23 cellular contexts compared by ENCODE assay signal in the genomic region with DNA sequence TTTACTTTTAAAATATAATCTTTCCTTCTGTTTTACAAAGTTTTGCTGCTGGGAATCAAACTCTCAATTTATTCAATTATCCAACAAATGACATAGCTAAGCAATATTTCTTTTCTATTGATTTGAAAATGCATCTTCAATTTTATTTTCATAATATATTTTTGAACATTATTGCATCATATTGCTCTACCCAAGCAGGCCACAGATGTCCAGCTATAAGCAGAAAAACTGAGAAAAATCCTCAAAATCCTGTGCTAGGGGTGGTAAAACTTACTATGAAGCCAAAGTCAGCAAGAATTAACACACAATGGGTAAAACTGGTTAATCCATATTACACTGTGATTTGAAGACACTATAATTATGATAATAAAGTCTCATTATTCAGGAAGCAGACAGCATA. TPM values are rescaled to one million over a fixed set of nuclear protein-coding genes. Genes with fewer than 3 reads are reported as not detected.
DNase-seq lines count a peak whose midpoint lies in the region; ATAC-seq and TF ChIP-seq lines count a peak whose summit lies in the region.
"Had no signal": no experiment of that assay in that cellular context is flagged by ENCODE, and none has a peak within 500 bp of the region (broad histone marks: within the 10 kb centered on the region; RNA-seq: fewer than 3 reads in every experiment).

No MANE protein-coding gene starts in this region.

- H3K36me3 Mint-ChIP-seq in activated T-cell treated with anti-CD3 and anti-CD28 coated beads, Interleukin-2, amount 50 U/mL, for 72 hours (ENCODE audit: insufficient read depth in 2 of 2) = peaks cover 37 to 69% of the 10 kb centered on the region in 2 donors
- H3K36me3 Mint-ChIP-seq in naive thymus-derived CD4-positive, alpha-beta T cell = peaks cover 11 to 41% (median 29%) of the 10 kb centered on the region in 5 donors
- peaks cover 39% of the 10 kb centered on the region for H3K36me3 Mint-ChIP-seq in T-helper 2 cell treated with Interferon-gamma antibody and Interleukin-4, amounts not matched to agents 5 μg/mL and 100 μg/mL, for 36 hours (ENCODE audit: low read depth)

- H3K4me3 ChIP-seq in GM08714 (ENCODE audit: low read length) = peak overlapping the region; percentile 74
- H3K4me3 ChIP-seq in OCI-LY7 (ENCODE audit: low read depth, low read length, poor library complexity, severe bottlenecking) = peak overlapping the region; percentile 67
- no peak overlapping the region for H3K4me3 ChIP-seq in naive thymus-derived CD4-positive, alpha-beta T cell (ENCODE audit: low read length)
- no peak overlapping the region for H3K4me3 ChIP-seq in uterus

- DNase-seq in activated T-cell treated with anti-CD3 and anti-CD28 coated beads, Interleukin-2, amount 50 U/mL, for 72 hours = no peak
- DNase-seq in activated T-cell treated with anti-CD3 and anti-CD28 coated beads, Interleukin-2, amount 50 U/mL, for 48 hours = no peak
- DNase-seq in OCI-LY7 (ENCODE audit: low spot score) (no peak), uterus (no peak)
- DNase-seq in naive thymus-derived CD4-positive, alpha-beta T cell = no peak
- no peak for DNase-seq in T-helper 2 cell treated with Interferon-gamma antibody and Interleukin-4, amounts not matched to agents 5 μg/mL and 100 μg/mL, for 36 hours (ENCODE audit: low spot score)
- DNase-seq: activated CD4-positive, alpha-beta T cell treated with anti-CD3 and anti-CD28 coated beads for 4 hours; activated CD8-positive, alpha-beta memory T cell treated with anti-CD3 and anti-CD28 coated beads, Interleukin-2, amount 10 ng/mL, durations not matched to agents 7 days and 5 days; activated effector memory CD4-positive, alpha-beta T cell treated with Interleukin-2 at 50 U/mL for 16 hours; C1 segment of cervical spinal cord; DMS153; dorsolateral prefrontal cortex; foreskin fibroblast; GF-D8; H9; immature natural killer cell; left lung; NCI-H1417 treated with DMSO at 0.1 percent for 48 hours; occipital lobe; spleen; stimulated activated CD4-positive, alpha-beta T cell treated with anti-CD3 and anti-CD28 coated beads, Interleukin-4, amount 100 ng/mL, for 24 hours had no signal

- CTCF ChIA-PET in OCI-LY7 (lab: Charles Lee; ENCODE audit: unreplicated experiment) = no interaction called here
- CTCF ChIA-PET in naive thymus-derived CD4-positive, alpha-beta T cell (lab: Charles Lee) = no interaction called here

- H3K27me3 ChIP-seq in naive thymus-derived CD4-positive, alpha-beta T cell (ENCODE audit: control insufficient read depth in 2 of 2, insufficient read depth in 2 of 2, low read length in 2 of 2) = no peaks in the 10 kb centered on the region
- no peaks in the 10 kb centered on the region for H3K27me3 ChIP-seq in uterus
- H3K27me3 ChIP-seq: dorsolateral prefrontal cortex, left lung, spleen had no signal

- H4K20me1 ChIP-seq in OCI-LY7 (ENCODE audit: insufficient read depth, low read length) = peaks cover 33% of the 10 kb centered on the region

- POLR2A ChIA-PET in OCI-LY7 (lab: Charles Lee) = interaction anchor here (0.7 to 3.4 kb wide), 12 partner anchors 9 to 1274 kb away, joined by 3 to 21 read pairs (median 7); partner anchors contain the start of gene ALPK1
- POLR2A ChIA-PET in naive thymus-derived CD4-positive, alpha-beta T cell (lab: Charles Lee) = no interaction called here

- peaks cover 73% of the 10 kb centered on the region for H3K4me1 Mint-ChIP-seq in activated T-cell treated with anti-CD3 and anti-CD28 coated beads, Interleukin-2, amount 50 U/mL, for 72 hours (ENCODE audit: low read depth)
- peaks cover 36 to 75% (median 59%) of the 10 kb centered on the region in 7 donors for H3K4me1 Mint-ChIP-seq in naive thymus-derived CD4-positive, alpha-beta T cell
- H3K4me1 Mint-ChIP-seq in T-helper 2 cell treated with Interferon-gamma antibody and Interleukin-4, amounts not matched to agents 5 μg/mL and 100 μg/mL, for 36 hours (ENCODE audit: low read depth) = peaks cover 24% of the 10 kb centered on the region

- peaks cover 100% of the 10 kb centered on the region for H3K79me2 ChIP-seq in OCI-LY7 (ENCODE audit: insufficient read depth, low read depth, low read length)

- H3K9me3 ChIP-seq in OCI-LY7 (ENCODE audit: low read length) (peaks cover 16% of the 10 kb centered on the region), uterus (no peaks in the 10 kb centered on the region)
- H3K9me3 ChIP-seq in naive thymus-derived CD4-positive, alpha-beta T cell (ENCODE audit: control insufficient read depth in 2 of 3, low read length in 3 of 3) = no peaks in the 10 kb centered on the region
- H3K9me3 ChIP-seq: left lung, spleen had no signal

- TF ChIP-seq POLR2A in uterus (IDR thresholded peaks at IDR 0.05) = no peak

- no peaks in the 10 kb centered on the region for H3K27me3 Mint-ChIP-seq in activated T-cell treated with anti-CD3 and anti-CD28 coated beads, Interleukin-2, amount 50 U/mL, for 72 hours (ENCODE audit: low read depth)
- no peaks in the 10 kb centered on the region for H3K27me3 Mint-ChIP-seq in naive thymus-derived CD4-positive, alpha-beta T cell
- no peaks in the 10 kb centered on the region for H3K27me3 Mint-ChIP-seq in T-helper 2 cell treated with Interferon-gamma antibody and Interleukin-4, amounts not matched to agents 5 μg/mL and 100 μg/mL, for 36 hours (ENCODE audit: low read depth)
- H3K27me3 Mint-ChIP-seq: activated CD8-positive, alpha-beta memory T cell treated with anti-CD3 and anti-CD28 coated beads, Interleukin-2, amount 10 ng/mL, durations not matched to agents 7 days and 5 days had no signal

- peak overlapping the region; percentile 61 for H3K27ac Mint-ChIP-seq in activated T-cell treated with anti-CD3 and anti-CD28 coated beads, Interleukin-2, amount 50 U/mL, for 72 hours
- peak overlapping the region in 5 of 9 donors; percentile 1 to 87 (median 67) for H3K27ac Mint-ChIP-seq in naive thymus-derived CD4-positive, alpha-beta T cell
- no peak overlapping the region for H3K27ac Mint-ChIP-seq in T-helper 2 cell treated with Interferon-gamma antibody and Interleukin-4, amounts not matched to agents 5 μg/mL and 100 μg/mL, for 36 hours
- H3K27ac Mint-ChIP-seq: activated CD8-positive, alpha-beta memory T cell treated with anti-CD3 and anti-CD28 coated beads, Interleukin-2, amount 10 ng/mL, durations not matched to agents 7 days and 5 days; H9; immature natural killer cell had no signal

- no peaks in the 10 kb centered on the region for H3K9me2 ChIP-seq in OCI-LY7 (ENCODE audit: insufficient read depth, low read length)

- H3K36me3 ChIP-seq in OCI-LY7 (ENCODE audit: insufficient read depth, low read length) (peaks cover 80% of the 10 kb centered on the region), uterus (no peaks in the 10 kb centered on the region)
- H3K36me3 ChIP-seq in naive thymus-derived CD4-positive, alpha-beta T cell (ENCODE audit: control insufficient read depth in 2 of 3, insufficient read depth in 3 of 3, low read length in 3 of 3) = peaks cover 0 to 8% (median 0%) of the 10 kb centered on the region in 3 experiments

- no peak for ATAC-seq in activated T-cell treated with anti-CD3 and anti-CD28 coated beads, Interleukin-2, amount 50 U/mL, for 72 hours (replicated peaks in 1 of 2)
- no peak for ATAC-seq in naive thymus-derived CD4-positive, alpha-beta T cell
- no peak for ATAC-seq in GM21737 (IDR thresholded peaks at IDR 0.05; ENCODE audit: unreplicated experiment)
- ATAC-seq: activated CD8-positive, alpha-beta memory T cell treated with anti-CD3 and anti-CD28 coated beads, Interleukin-2, amount 10 ng/mL, durations not matched to agents 7 days and 5 days had no signal

- intact Hi-C loops in OCI-LY7 (cut with micrococcal nuclease; ENCODE audit: unreplicated experiment) = loop anchor here (5.0 kb wide), 1 partner anchor 108 kb away; no protein-coding TSS in a partner anchor
- intact Hi-C loops in naive thymus-derived CD4-positive, alpha-beta T cell (cut with micrococcal nuclease) = no loop called here
- intact Hi-C loops in uterus (cut with DNase I; ENCODE audit: low total_unique reads) = no loop called here

- peak overlapping the region; percentile 96 for H3K4me2 ChIP-seq in OCI-LY7 (ENCODE audit: low read length)

- H3K4me1 ChIP-seq in OCI-LY7 (ENCODE audit: insufficient read depth, low read length, poor library complexity, severe bottlenecking) (peaks cover 58% of the 10 kb centered on the region), uterus (no peaks in the 10 kb centered on the region)
- H3K4me1 ChIP-seq in naive thymus-derived CD4-positive, alpha-beta T cell (ENCODE audit: control insufficient read depth in 2 of 2, insufficient read depth in 2 of 2, low read length in 2 of 2) = peaks cover 0 to 18% of the 10 kb centered on the region in 2 donors

- BruUV-seq in OCI-LY7 (replicated peaks; lab: Mats Ljungman, UMichigan) = no TSS peak

- H3K9me3 Mint-ChIP-seq in activated T-cell treated with anti-CD3 and anti-CD28 coated beads, Interleukin-2, amount 50 U/mL, for 72 hours = peaks cover 2 to 7% of the 10 kb centered on the region in 2 donors
- peaks cover 0 to 12% (median 0%) of the 10 kb centered on the region in 11 donors for H3K9me3 Mint-ChIP-seq in naive thymus-derived CD4-positive, alpha-beta T cell
- peaks cover 9% of the 10 kb centered on the region for H3K9me3 Mint-ChIP-seq in T-helper 2 cell treated with Interferon-gamma antibody and Interleukin-4, amounts not matched to agents 5 μg/mL and 100 μg/mL, for 36 hours
- H3K9me3 Mint-ChIP-seq: immature natural killer cell had no signal

- H2AFZ ChIP-seq in OCI-LY7 (ENCODE audit: low read length) = no peak overlapping the region

- H3K4me3 Mint-ChIP-seq in activated T-cell treated with anti-CD3 and anti-CD28 coated beads, Interleukin-2, amount 50 U/mL, for 72 hours = peak overlapping the region; percentile 64 to 92
- H3K4me3 Mint-ChIP-seq in naive thymus-derived CD4-positive, alpha-beta T cell = peak overlapping the region in 1 of 10 donors; percentile 7
- H3K4me3 Mint-ChIP-seq in T-helper 2 cell treated with Interferon-gamma antibody and Interleukin-4, amounts not matched to agents 5 μg/mL and 100 μg/mL, for 36 hours = no peak overlapping the region
- H3K4me3 Mint-ChIP-seq: H9, immature natural killer cell had no signal

- TF ChIP-seq CTCF in OCI-LY7 (conservative IDR thresholded peaks at IDR 0.05; ENCODE audit: low read length) = no peak
- TF ChIP-seq CTCF in uterus (IDR thresholded peaks at IDR 0.05) = no peak

- H3K27ac ChIP-seq in OCI-LY7 (ENCODE audit: low read depth, low read length, poor library complexity, severe bottlenecking) (peak overlapping the region; percentile 75), uterus (no peak overlapping the region)
- no peak overlapping the region for H3K27ac ChIP-seq in naive thymus-derived CD4-positive, alpha-beta T cell (ENCODE audit: low read depth, low read length)
- H3K27ac ChIP-seq: dorsolateral prefrontal cortex, left lung had no signal

RNA-seq across cellular contexts. Expression of gene TIFA, which starts 5.0 kb away (rescaled TPM):
- total RNA-seq in activated T-cell treated with anti-CD3 and anti-CD28 coated beads, Interleukin-2, amount 50 U/mL, for 72 hours = 10 to 100 TPM; 82.7 to 87.1 TPM
- 82.9 and 84.0 TPM in 2 replicates for total RNA-seq in OCI-LY7 (2014; rRNA removed; shearing (Covaris generic))
- total RNA-seq in OCI-LY7 (2022) (70.0 and 93.6 TPM in 2 replicates), uterus (10 to 100 TPM in 1 of 4 donors, 1 to 10 TPM in 3; 5.6 to 12.6 (median 7.7) TPM)
- 10 to 100 TPM in 4 of 5 experiments, 1 to 10 TPM in 1; 8.7 to 38.8 (median 12.3) TPM for total RNA-seq in naive thymus-derived CD4-positive, alpha-beta T cell
- polyA plus RNA-seq in naive thymus-derived CD4-positive, alpha-beta T cell = 10 to 100 TPM; 11.5 to 19.9 TPM

RNA-seq across cellular contexts. Expression of gene ALPK1, which starts 16.5 kb away (rescaled TPM):
- 10 to 100 TPM; 61.6 to 64.7 TPM for total RNA-seq in activated T-cell treated with anti-CD3 and anti-CD28 coated beads, Interleukin-2, amount 50 U/mL, for 72 hours
- total RNA-seq in OCI-LY7 (2014; rRNA removed; shearing (Covaris generic)) = 22.5 and 33.7 TPM in 2 replicates
- total RNA-seq in OCI-LY7 (2022) = 51.1 and 73.0 TPM in 2 replicates
- 10 to 100 TPM; 15.5 to 35.0 (median 19.8) TPM for total RNA-seq in naive thymus-derived CD4-positive, alpha-beta T cell
- polyA plus RNA-seq in naive thymus-derived CD4-positive, alpha-beta T cell = 1 to 10 TPM; 5.0 to 5.7 TPM
- 10 to 100 TPM in 3 of 4 donors, 1 to 10 TPM in 1; 6.9 to 42.2 (median 22.9) TPM for total RNA-seq in uterus

RNA-seq across cellular contexts. Expression of gene AP1AR, which starts 49.1 kb away (rescaled TPM):
- total RNA-seq in activated T-cell treated with anti-CD3 and anti-CD28 coated beads, Interleukin-2, amount 50 U/mL, for 72 hours = 10 to 100 TPM; 21.6 to 33.2 TPM
- 18.2 and 24.9 TPM in 2 replicates for total RNA-seq in OCI-LY7 (2014; rRNA removed; shearing (Covaris generic))
- total RNA-seq in OCI-LY7 (2022) (39.2 and 44.5 TPM in 2 replicates), uterus (10 to 100 TPM in 3 of 4 donors, 1 to 10 TPM in 1; 2.3 to 37.7 (median 17.6) TPM)
- total RNA-seq in naive thymus-derived CD4-positive, alpha-beta T cell = 10 to 100 TPM in 4 of 5 experiments, 1 to 10 TPM in 1; 7.3 to 21.0 (median 17.0) TPM
- polyA plus RNA-seq in naive thymus-derived CD4-positive, alpha-beta T cell = 10 to 100 TPM; 16.4 to 23.8 TPM

Comparison
In these comparisons a context has a peak if more than half of its experiments do, and no peak if none do; other contexts are left out.
1. H3K4me3 ChIP-seq: peak in GM08714 (single experiment) and OCI-LY7 (single experiment); none in naive thymus-derived CD4-positive, alpha-beta T cell (single experiment) and uterus (0 of 2).